In genomic region chr6:134797400-134798113, GRCh38 we compare ENCODE assay signal across 21 cellular contexts.
"Had no signal": no experiment of that assay in that cellular context is flagged by ENCODE, and none has a peak within 500 bp of the region (broad histone marks: within the 10 kb centered on the region; RNA-seq: fewer than 3 reads in every experiment).

No MANE protein-coding gene starts in this region.

- H3K4me1 Mint-ChIP-seq: activated B cell treated with CpG ODN at 0.5 μM for 24 hours; activated naive CD8-positive, alpha-beta T cell treated with anti-CD3 and anti-CD28 coated beads, Interleukin-2, amount 10 ng/mL, durations not matched to agents 7 days and 5 days; activated T-helper 17 cell treated with anti-CD3 and anti-CD28 coated beads, Interleukin-2, amount 50 U/mL, for 72 hours; T-cell had no signal

- H3K4me3 ChIP-seq: esophagus squamous epithelium, pancreas, SK-N-MC, tibial nerve, vagina had no signal

- H3K27me3 ChIP-seq: pancreas, tibial nerve, vagina had no signal

- H3K9me3 ChIP-seq: neutrophil, pancreas, vagina had no signal

- H3K36me3 ChIP-seq: esophagus squamous epithelium, neutrophil, pancreas, tibial nerve, vagina had no signal

- H3K4me3 Mint-ChIP-seq: activated B cell treated with CpG ODN at 0.5 μM for 24 hours; activated CD4-positive, alpha-beta memory T cell treated with anti-CD3 and anti-CD28 coated beads for 36 hours; activated naive CD8-positive, alpha-beta T cell treated with anti-CD3 and anti-CD28 coated beads, Interleukin-2, amount 10 ng/mL, durations not matched to agents 7 days and 5 days; activated T-helper 17 cell treated with anti-CD3 and anti-CD28 coated beads, Interleukin-2, amount 50 U/mL, for 72 hours; dendritic cell treated with granulocyte-macrophage colony-stimulating factor and Interleukin-4, amounts not matched to agents 40 ng/mL and 50 ng/mL, for 4 days; natural killer cell treated with Interleukin-12 subunit alpha and Interleukin-12 subunit beta and Interleukin-15 and Interleukin-18, amount 100 ng/mL, for 72 hours; T-cell had no signal

- H3K36me3 Mint-ChIP-seq: activated naive CD8-positive, alpha-beta T cell treated with anti-CD3 and anti-CD28 coated beads, Interleukin-2, amount 10 ng/mL, durations not matched to agents 7 days and 5 days; T-cell had no signal

- H3K4me1 ChIP-seq: pancreas, tibial nerve, vagina had no signal

- DNase-seq: activated B cell treated with CpG ODN at 0.5 μM for 24 hours; activated CD4-positive, alpha-beta memory T cell treated with anti-CD3 and anti-CD28 coated beads for 36 hours; activated CD4-positive, alpha-beta T cell treated with anti-CD3 and anti-CD28 coated beads for 4 hours; activated naive CD4-positive, alpha-beta T cell; activated naive CD8-positive, alpha-beta T cell treated with anti-CD3 and anti-CD28 coated beads, Interleukin-2, amount 10 ng/mL, durations not matched to agents 7 days and 5 days; activated T-cell treated with anti-CD3 and anti-CD28 coated beads, Interleukin-2, amount 50 U/mL, for 1 hour; anterior cingulate cortex; effector CD8-positive, alpha-beta T cell; esophagus squamous epithelium; mesendoderm; pancreas; stimulated activated CD4-positive, alpha-beta T cell treated with anti-CD3 and anti-CD28 coated beads, Interleukin-2, amount 100 ng/mL, for 24 hours; stimulated activated naive CD4-positive, alpha-beta T cell treated with Interleukin-2 at 50 U/mL for 16 hours; T-cell had no signal

- H3K9me3 Mint-ChIP-seq: natural killer cell treated with Interleukin-12 subunit alpha and Interleukin-12 subunit beta and Interleukin-15 and Interleukin-18, amount 100 ng/mL, for 72 hours had no signal

- H3K27ac ChIP-seq: esophagus squamous epithelium, neutrophil, pancreas, SK-N-MC, tibial nerve, vagina had no signal

- ATAC-seq: activated T-helper 17 cell treated with anti-CD3 and anti-CD28 coated beads, Interleukin-2, amount 50 U/mL, for 72 hours; natural killer cell treated with Interleukin-12 subunit alpha and Interleukin-12 subunit beta and Interleukin-15 and Interleukin-18, amount 100 ng/mL, for 72 hours; pancreas; T-cell had no signal

- H3K27ac Mint-ChIP-seq: activated B cell treated with CpG ODN at 0.5 μM for 24 hours; activated CD4-positive, alpha-beta memory T cell treated with anti-CD3 and anti-CD28 coated beads for 36 hours; activated naive CD8-positive, alpha-beta T cell treated with anti-CD3 and anti-CD28 coated beads, Interleukin-2, amount 10 ng/mL, durations not matched to agents 7 days and 5 days; activated T-helper 17 cell treated with anti-CD3 and anti-CD28 coated beads, Interleukin-2, amount 50 U/mL, for 72 hours; dendritic cell treated with granulocyte-macrophage colony-stimulating factor and Interleukin-4, amounts not matched to agents 40 ng/mL and 50 ng/mL, for 4 days; natural killer cell treated with Interleukin-12 subunit alpha and Interleukin-12 subunit beta and Interleukin-15 and Interleukin-18, amount 100 ng/mL, for 72 hours; T-cell had no signal
